1 cellular context compared by ENCODE assay signal in the genomic region with DNA sequence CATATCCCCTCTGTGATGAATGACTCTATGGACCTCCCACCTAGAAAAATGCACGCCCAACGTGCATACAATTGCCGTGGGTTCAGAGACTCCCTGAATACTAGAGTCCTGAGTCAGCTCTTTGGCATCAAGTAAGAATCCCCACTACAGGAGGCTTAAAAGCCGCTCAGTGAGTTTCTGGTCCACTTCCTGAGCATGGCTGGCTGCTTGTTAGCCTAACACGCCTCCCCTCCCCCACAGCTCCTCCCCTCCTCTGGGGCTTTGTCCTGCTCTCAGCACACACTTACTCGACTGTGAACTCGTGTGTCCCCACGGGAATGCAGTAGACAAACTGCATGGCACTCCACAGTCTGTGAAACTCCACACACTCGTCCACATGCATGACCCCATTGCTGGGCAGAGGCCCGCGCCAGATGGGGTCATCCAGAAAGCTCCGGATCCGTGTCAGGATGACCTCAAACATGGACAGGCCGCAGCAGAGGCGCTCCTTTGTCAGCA.
TF ChIP-seq lines count a peak whose summit lies in the region.

No MANE protein-coding gene starts in this region.

TF ChIP-seq in K562, 482 proteins besides CTCF, POLR2A, EP300 and RAD21:
- TF ChIP-seq C11orf30 (IDR thresholded peaks at IDR 0.05; ENCODE audit: low read depth) (peak; percentile 28; the same call in 1 of the 2 replicates), JUNB (CRISPR knock-in tag; conservative IDR thresholded peaks at IDR 0.05) (no peak), MCM5 (IDR thresholded peaks at IDR 0.05; ENCODE audit: low read depth) (no peak), HNRNPUL1 (IDR thresholded peaks at IDR 0.05; ENCODE audit: low read length) (no peak), THRAP3 (IDR thresholded peaks at IDR 0.05; ENCODE audit: borderline replicate concordance) (no peak)
TF ChIP-seq in K562: peak in this region for 1.
